Comparison of ENCODE assay signal across 8 cellular contexts in the genomic region with DNA sequence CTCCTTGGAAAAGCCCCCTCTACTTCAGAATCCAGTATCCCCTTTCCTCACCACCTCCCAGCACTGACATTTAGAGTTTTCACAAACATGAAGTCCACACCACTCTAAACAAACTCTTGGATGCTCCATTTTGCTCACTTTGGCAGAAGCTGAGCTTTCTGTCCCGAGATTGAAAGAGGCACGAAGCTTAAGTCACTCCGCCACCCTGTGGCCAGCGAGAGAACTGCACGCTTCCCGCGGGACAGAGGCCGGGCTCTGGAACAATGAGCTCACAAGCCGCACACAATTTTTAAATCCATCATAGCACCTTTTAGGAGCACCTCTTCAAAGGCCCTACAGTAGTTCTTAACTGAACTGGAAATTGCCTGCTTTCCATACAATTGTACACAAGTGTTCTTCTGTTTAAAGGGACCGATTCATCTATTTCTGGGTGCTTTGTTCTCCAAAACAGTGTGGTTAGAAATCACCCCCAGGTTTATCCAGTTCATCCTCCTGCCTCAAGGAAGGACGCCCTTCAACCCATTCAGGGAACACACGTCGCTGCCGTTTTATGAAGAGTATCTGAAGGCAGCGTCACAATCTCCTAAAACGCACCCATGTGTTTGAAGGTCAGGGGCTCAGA.
DNase-seq lines count a peak whose midpoint lies in the region; ATAC-seq and TF ChIP-seq lines count a peak whose summit lies in the region.

No MANE protein-coding gene starts in this region.

- peak; percentile 57 for DNase-seq in MG63
- peak; percentile 65 for DNase-seq in SHP77 treated with DMSO at 0.1 percent for 48 hours (lab: John Stamatoyannopoulos, UW)
- peak; percentile 52 for DNase-seq in activated effector memory CD4-positive, alpha-beta T cell treated with Interleukin-2 at 50 U/mL for 16 hours
- DNase-seq in foreskin keratinocyte: peak; percentile 10 to 41
- DNase-seq in osteoblast (ENCODE audit: insufficient read length, low spot score, missing footprints): peak; percentile 91
- peak; percentile 31 for DNase-seq in thoracic aorta (ENCODE audit: low spot score)

- no peaks in the 10 kb centered on the region for H3K36me3 ChIP-seq in ACC112 (ENCODE audit: insufficient read depth, low read length)
- no peaks in the 10 kb centered on the region for H3K36me3 ChIP-seq in MG63
- no peaks in the 10 kb centered on the region for H3K36me3 ChIP-seq in osteoblast (ENCODE audit: insufficient read depth, low read length)
- no peaks in the 10 kb centered on the region for H3K36me3 ChIP-seq in thoracic aorta

- H4K20me1 ChIP-seq in osteoblast (ENCODE audit: insufficient read depth, low read length): no peaks in the 10 kb centered on the region

- H3K4me3 ChIP-seq in ACC112 (ENCODE audit: low read depth, low read length) (no peak overlapping the region), MG63 (no peak overlapping the region), osteoblast (ENCODE audit: insufficient read depth, low read length) (no peak overlapping the region), thoracic aorta (no peak overlapping the region)

- TF ChIP-seq CTCF in foreskin keratinocyte (conservative IDR thresholded peaks at IDR 0.05) (peak; percentile 92), osteoblast (IDR thresholded peaks at IDR 0.05; ENCODE audit: extremely low read depth, low read depth, low read length) (peak; percentile 99), thoracic aorta (IDR thresholded peaks at IDR 0.05) (peak; percentile 96)

- no peaks in the 10 kb centered on the region for H3K9me3 ChIP-seq in MG63
- H3K9me3 ChIP-seq in osteoblast (ENCODE audit: low read depth, low read length): no peaks in the 10 kb centered on the region
- H3K9me3 ChIP-seq in thoracic aorta: no peaks in the 10 kb centered on the region

- H3K4me1 ChIP-seq in ACC112 (ENCODE audit: control insufficient read depth, insufficient read depth, low read length, unreplicated experiment): peaks cover 4% of the 10 kb centered on the region
- H3K4me1 ChIP-seq in foreskin keratinocyte: no peaks in the 10 kb centered on the region
- peaks cover under 1% of the 10 kb centered on the region for H3K4me1 ChIP-seq in osteoblast (ENCODE audit: insufficient read depth, low read length)
- peaks cover 0 to 13% of the 10 kb centered on the region in 2 donors for H3K4me1 ChIP-seq in thoracic aorta (ENCODE audit: control insufficient read depth in 1 of 2, low read depth in 2 of 2)

- no peak overlapping the region for H3K27ac ChIP-seq in ACC112 (ENCODE audit: low read depth, low read length)
- no peak overlapping the region for H3K27ac ChIP-seq in foreskin keratinocyte
- no peak overlapping the region for H3K27ac ChIP-seq in osteoblast (ENCODE audit: low read depth, low read length)
- H3K27ac ChIP-seq in thoracic aorta: no peak overlapping the region

- H2AFZ ChIP-seq in ACC112 (ENCODE audit: low read length, unreplicated experiment) (peak overlapping the region; percentile 41), osteoblast (ENCODE audit: low read length) (no peak overlapping the region)

- no peak overlapping the region for H3K4me2 ChIP-seq in osteoblast (ENCODE audit: insufficient read depth, low read length)

- no peaks in the 10 kb centered on the region; the same call in 1 of the 2 replicates for H3K27me3 ChIP-seq in ACC112 (ENCODE audit: insufficient read depth, low read length)
- no peaks in the 10 kb centered on the region; the same call in 1 of the 2 replicates for H3K27me3 ChIP-seq in MG63
- peaks cover 3% of the 10 kb centered on the region for H3K27me3 ChIP-seq in foreskin keratinocyte
- H3K27me3 ChIP-seq in osteoblast (ENCODE audit: insufficient read depth, low read length): peaks cover 50% of the 10 kb centered on the region
- H3K27me3 ChIP-seq in thoracic aorta (replicated peaks; ENCODE audit: insufficient read depth): no peaks in the 10 kb centered on the region

- H3K79me2 ChIP-seq in ACC112 (ENCODE audit: control insufficient read depth, insufficient read depth, low read length, unreplicated experiment) (no peaks in the 10 kb centered on the region), osteoblast (ENCODE audit: insufficient read depth, low read length) (no peaks in the 10 kb centered on the region)

- peak; percentile 76 for ATAC-seq in GM18868 (IDR thresholded peaks at IDR 0.05; ENCODE audit: unreplicated experiment)
- ATAC-seq in foreskin keratinocyte: peak; percentile 66
- peak; percentile 72 for ATAC-seq in thoracic aorta (ENCODE audit: insufficient number of reproducible peaks, low FRiP score, low read depth)

Comparison
In these comparisons a context has a peak if more than half of its experiments do, and no peak if none do; other contexts are left out.
1. DNase-seq: peak in every context shown above with its lines; median percentile 91 in osteoblast; 65 in SHP77 treated with DMSO at 0.1 percent for 48 hours; 57 in MG63; 52 in activated effector memory CD4-positive, alpha-beta T cell treated with Interleukin-2 at 50 U/mL for 16 hours; 31 in thoracic aorta; 26 in foreskin keratinocyte.